8 cellular contexts compared by ENCODE assay signal in the genomic region with DNA sequence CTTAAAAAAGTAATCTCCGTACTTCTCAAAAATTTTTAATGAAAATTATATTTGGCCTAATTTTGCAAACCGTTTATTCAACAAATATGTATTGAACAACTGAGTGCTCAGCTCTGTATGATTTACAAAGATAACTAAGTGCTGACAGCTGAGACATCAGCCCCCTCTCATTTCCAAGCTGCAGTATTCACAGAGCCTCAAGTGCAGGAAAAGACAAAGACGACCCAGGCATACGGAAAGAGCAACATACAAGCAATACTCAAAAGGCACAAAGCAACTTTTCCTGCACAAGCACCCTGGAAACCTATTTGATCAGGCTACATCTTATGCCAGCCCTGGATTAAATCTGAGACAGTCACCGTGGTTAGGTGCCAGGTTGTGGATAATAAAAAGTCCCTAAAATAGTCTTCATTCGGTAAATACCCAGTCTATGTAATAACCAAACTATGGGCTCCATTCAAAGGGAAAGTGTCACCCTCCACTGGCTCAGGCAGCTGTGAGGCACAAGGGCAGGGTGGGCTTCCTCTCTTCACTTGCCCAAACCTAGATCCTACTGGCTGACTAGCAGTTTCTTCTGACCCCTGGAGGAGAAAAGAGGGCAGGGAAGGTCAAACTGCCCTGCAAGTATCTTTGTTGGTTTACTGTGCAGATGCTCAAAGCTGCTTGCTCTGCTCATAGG.
DNase-seq lines count a peak whose midpoint lies in the region; ATAC-seq and TF ChIP-seq lines count a peak whose summit lies in the region.

No MANE protein-coding gene starts in this region.

- no peak overlapping the region for H3K4me3 ChIP-seq in right atrium auricular region

- peaks cover 0 to 58% of the 10 kb centered on the region in 2 donors for H3K4me1 ChIP-seq in right atrium auricular region

- peak; percentile 84 for ATAC-seq in GM19463 (IDR thresholded peaks at IDR 0.05; ENCODE audit: unreplicated experiment)
- ATAC-seq in HG03159 (IDR thresholded peaks at IDR 0.05; ENCODE audit: unreplicated experiment) = peak; percentile 70

- TF ChIP-seq CTCF in GM12872 (IDR thresholded peaks at IDR 0.05; ENCODE audit: insufficient read depth, low read depth, low read length) (peak; percentile 35; the same call in 1 of the 3 replicates), right atrium auricular region (IDR thresholded peaks at IDR 0.05) (no peak)

- H3K9me3 ChIP-seq in right atrium auricular region = no peaks in the 10 kb centered on the region

- no peaks in the 10 kb centered on the region for H3K36me3 ChIP-seq in right atrium auricular region

- DNase-seq in right atrium auricular region (ENCODE audit: low spot score) (no peak), HCEC 1CT (no peak), iPS-NIHi11 (ENCODE audit: low spot score) (no peak), kidney glomerular epithelial cell (lab: John Stamatoyannopoulos, UW) (no peak), T-helper 9 cell (no peak)

- H3K27ac ChIP-seq in right atrium auricular region = peak overlapping the region; percentile 60 to 76

- H3K27me3 ChIP-seq in right atrium auricular region = no peaks in the 10 kb centered on the region
